ENCODE assay signal across 8 cellular contexts in the genomic region with DNA sequence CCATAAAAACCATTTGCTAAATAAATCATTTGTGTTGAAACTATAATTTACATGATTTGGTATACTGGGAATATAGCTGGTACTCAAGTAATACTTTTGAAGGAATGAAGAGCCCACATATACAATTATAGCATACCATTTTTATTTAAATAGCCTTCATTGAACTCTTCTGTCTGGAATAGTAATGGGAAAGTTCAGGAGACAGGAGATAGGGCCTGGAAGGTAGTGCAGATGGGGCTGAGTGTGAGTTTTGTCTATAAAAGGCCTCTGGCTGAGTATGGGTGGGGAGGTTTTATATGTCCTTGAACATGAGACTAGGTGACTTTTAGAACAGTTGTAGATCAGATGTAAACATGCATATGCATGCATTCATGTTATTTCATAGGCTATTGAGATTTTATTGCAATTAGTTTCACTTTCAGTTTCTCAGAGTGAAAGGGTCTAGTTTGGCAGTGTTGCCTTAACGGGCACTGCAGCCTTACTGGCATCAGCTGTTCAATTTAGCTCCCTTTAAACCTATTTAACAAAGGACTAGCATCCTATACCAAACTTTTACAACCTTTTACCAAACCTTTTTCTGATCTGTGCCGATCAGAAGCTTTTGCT. TPM values are rescaled to one million over a fixed set of nuclear protein-coding genes. Genes with fewer than 3 reads are reported as not detected.
DNase-seq lines count a peak whose midpoint lies in the region; ATAC-seq, FAIRE-seq and TF ChIP-seq lines count a peak whose summit lies in the region.

No MANE protein-coding gene starts in this region.

- H3K27me3 ChIP-seq in astrocyte (ENCODE audit: insufficient read depth, low read length) (no peaks in the 10 kb centered on the region), keratinocyte (ENCODE audit: control insufficient read depth, extremely low read depth, insufficient read depth, low read length) (no peaks in the 10 kb centered on the region)

- TF ChIP-seq CTCF in AG04449 (IDR thresholded peaks at IDR 0.05; ENCODE audit: insufficient read depth, low read length, missing control alignments) (no peak), GM12875 (IDR thresholded peaks at IDR 0.05; ENCODE audit: borderline replicate concordance, insufficient read depth, low read depth, low read length) (no peak), astrocyte (IDR thresholded peaks at IDR 0.05; ENCODE audit: insufficient read depth, low read depth, low read length) (no peak), keratinocyte (optimal IDR thresholded peaks at IDR 0.05 in 1 of 3, IDR thresholded peaks at IDR 0.05 in 1 of 3, conservative IDR thresholded peaks at IDR 0.05 in 1 of 3; ENCODE audit: extremely low read depth in 1 of 3, insufficient read depth in 2 of 3, low read length in 3 of 3) (no peak)

- H4K20me1 ChIP-seq in astrocyte (ENCODE audit: insufficient read depth, low read length) (no peaks in the 10 kb centered on the region), keratinocyte (ENCODE audit: control insufficient read depth, extremely low read depth, insufficient read depth, low read length) (no peaks in the 10 kb centered on the region)

- H3K9me3 Mint-ChIP-seq in astrocyte (ENCODE audit: unreplicated experiment), result no peaks in the 10 kb centered on the region
- no peaks in the 10 kb centered on the region for H3K9me3 Mint-ChIP-seq in stimulated activated naive CD8-positive, alpha-beta T cell treated with anti-CD3 and anti-CD28 coated beads, Interleukin-15, amount 100 ng/mL, for 72 hours

- H3K4me1 ChIP-seq in astrocyte (ENCODE audit: insufficient read depth, low read length), result no peaks in the 10 kb centered on the region
- peaks cover 5% of the 10 kb centered on the region for H3K4me1 ChIP-seq in keratinocyte (ENCODE audit: control insufficient read depth, extremely low read depth, insufficient read depth, low read length)

- H3K79me2 ChIP-seq in astrocyte (ENCODE audit: insufficient read depth, low read length), result no peaks in the 10 kb centered on the region
- H3K79me2 ChIP-seq in keratinocyte (ENCODE audit: control insufficient read depth, insufficient read depth, low read length), result no peaks in the 10 kb centered on the region

- H3K36me3 ChIP-seq in astrocyte (ENCODE audit: insufficient read depth, low read length) (no peaks in the 10 kb centered on the region), keratinocyte (ENCODE audit: control insufficient read depth in 2 of 2, extremely low read depth in 1 of 2, insufficient read depth in 2 of 2, low read length in 2 of 2) (no peaks in the 10 kb centered on the region)

- no peaks in the 10 kb centered on the region for H3K9me1 ChIP-seq in keratinocyte (ENCODE audit: control insufficient read depth, extremely low read depth, insufficient read depth, low read length)

- FAIRE-seq in astrocyte (lab: Jason Lieb, UNC) (peak; percentile 81), keratinocyte (lab: Jason Lieb, UNC) (peak; percentile 82)

- H3K9ac ChIP-seq in astrocyte (ENCODE audit: low read length), result peak overlapping the region; percentile 70
- H3K9ac ChIP-seq in keratinocyte (ENCODE audit: control insufficient read depth, extremely low read depth, insufficient read depth, low read length), result peak overlapping the region; percentile 50

- peak overlapping the region; percentile 82 for H2AFZ ChIP-seq in astrocyte (ENCODE audit: low read depth, low read length)
- H2AFZ ChIP-seq in keratinocyte (ENCODE audit: control insufficient read depth, low read length), result peak overlapping the region; percentile 90

- H3K36me3 Mint-ChIP-seq in astrocyte (ENCODE audit: low read depth, unreplicated experiment), result no peaks in the 10 kb centered on the region

- peak overlapping the region; percentile 65 for H3K4me3 Mint-ChIP-seq in astrocyte (ENCODE audit: unreplicated experiment)
- peak overlapping the region; percentile 72 to 94 for H3K4me3 Mint-ChIP-seq in stimulated activated naive CD8-positive, alpha-beta T cell treated with anti-CD3 and anti-CD28 coated beads, Interleukin-15, amount 100 ng/mL, for 72 hours

- H3K9me3 ChIP-seq in astrocyte (ENCODE audit: insufficient read depth, low read depth, low read length) (no peaks in the 10 kb centered on the region), keratinocyte (ENCODE audit: control insufficient read depth, low read depth, low read length) (no peaks in the 10 kb centered on the region)

- H3K27ac ChIP-seq in astrocyte (ENCODE audit: low read depth, low read length), result no peak overlapping the region
- peak overlapping the region; percentile 46 for H3K27ac ChIP-seq in keratinocyte (ENCODE audit: control insufficient read depth, insufficient read depth, low read length)

- CTCF ChIA-PET in AG04449 (lab: Yijun Ruan, JAX), result interaction anchor here (1.3 kb wide), 1 partner anchor 771 kb away, joined by 5 read pairs; no protein-coding TSS in a partner anchor

- H3K4me3 ChIP-seq in AG04449 (ENCODE audit: low read depth, low read length) (peak overlapping the region; percentile 39), GM12875 (ENCODE audit: low read depth, low read length) (peak overlapping the region; percentile 21), astrocyte (ENCODE audit: insufficient read depth, low read depth, low read length) (peak overlapping the region; percentile 66), keratinocyte (ENCODE audit: control insufficient read depth in 2 of 3, extremely low read depth in 1 of 3, insufficient read depth in 2 of 3, low read depth in 1 of 3, low read length in 3 of 3) (peak overlapping the region; percentile 20 to 76 (median 72))

- H3K27me3 Mint-ChIP-seq in astrocyte (ENCODE audit: low read depth, unreplicated experiment), result no peaks in the 10 kb centered on the region
- H3K27me3 Mint-ChIP-seq in stimulated activated naive CD8-positive, alpha-beta T cell treated with anti-CD3 and anti-CD28 coated beads, Interleukin-15, amount 100 ng/mL, for 72 hours, result no peaks in the 10 kb centered on the region

- dilution Hi-C loops in keratinocyte (cut with MboI; ENCODE audit: extremely low pct_ligation_motif_present, low sequenced_read_pairs), result no loop called here

- H3K4me1 Mint-ChIP-seq in astrocyte (ENCODE audit: low read depth, unreplicated experiment), result peaks cover 6% of the 10 kb centered on the region
- H3K4me1 Mint-ChIP-seq in stimulated activated naive CD8-positive, alpha-beta T cell treated with anti-CD3 and anti-CD28 coated beads, Interleukin-15, amount 100 ng/mL, for 72 hours, result peaks cover 45% of the 10 kb centered on the region

- ATAC-seq in HG02623 (IDR thresholded peaks at IDR 0.05; ENCODE audit: unreplicated experiment), result peak; percentile 86
- peak; percentile 88 for ATAC-seq in stimulated activated naive CD8-positive, alpha-beta T cell treated with anti-CD3 and anti-CD28 coated beads, Interleukin-15, amount 100 ng/mL, for 72 hours

- H3K4me2 ChIP-seq in astrocyte (ENCODE audit: low read length), result peak overlapping the region; percentile 88
- H3K4me2 ChIP-seq in keratinocyte (ENCODE audit: control insufficient read depth, extremely low read depth, insufficient read depth, low read depth, low read length), result peak overlapping the region; percentile 97

- POLR2A ChIA-PET in AG04449 (lab: Yijun Ruan, JAX), result no interaction called here

- H3K27ac Mint-ChIP-seq in astrocyte (ENCODE audit: unreplicated experiment), result peak overlapping the region; percentile 75
- H3K27ac Mint-ChIP-seq in stimulated activated naive CD8-positive, alpha-beta T cell treated with anti-CD3 and anti-CD28 coated beads, Interleukin-15, amount 100 ng/mL, for 72 hours, result peak overlapping the region; percentile 58 to 77

- no peak for DNase-seq in AG04449 (ENCODE audit: low read depth, low spot score)
- DNase-seq in NCI-H1105 treated with DMSO at 0.1 percent for 48 hours (lab: John Stamatoyannopoulos, UW), result peak; percentile 28
- DNase-seq in astrocyte (ENCODE audit: low read depth), result peak; percentile 27
- DNase-seq in keratinocyte (ENCODE audit: low read depth, low spot score), result no peak
- DNase-seq in stimulated activated naive CD8-positive, alpha-beta T cell treated with anti-CD3 and anti-CD28 coated beads, Interleukin-15, amount 100 ng/mL, for 72 hours, result no peak
- DNase-seq in activated gamma-delta T cell (lab: John Stamatoyannopoulos, UW), result no peak

RNA-seq across cellular contexts. Expression of gene CGGBP1, which starts 27.2 kb away (rescaled TPM):
- total RNA-seq in astrocyte, result 59.5 and 59.8 TPM in 2 replicates
- polyA plus RNA-seq in keratinocyte, result 25.2 to 43.3 TPM (median 43.0 TPM) in 3 replicates
- 12.6 TPM for polyA plus RNA-seq in keratinocyte (2011; ENCODE audit: low read depth)
- polyA plus RNA-seq in keratinocyte (2011; cell fraction: cytosol; rRNA removed), result 25.1 and 45.6 TPM in 2 replicates
- polyA plus RNA-seq in keratinocyte (2011; cell fraction: nucleus; rRNA removed), result 39.7 and 50.9 TPM in 2 replicates
- polyA plus RNA-seq in keratinocyte (2012; ENCODE audit: low replicate concordance), result 21.3 and 30.2 TPM in 2 replicates
- polyA minus RNA-seq in keratinocyte, result 33.6 to 51.9 TPM (median 34.6 TPM) in 3 replicates
- 21.7 TPM for polyA minus RNA-seq in keratinocyte (2011; cell fraction: cytosol; rRNA and poly(A)+ RNA removed)
- polyA minus RNA-seq in keratinocyte (2011; cell fraction: nucleus; rRNA and poly(A)+ RNA removed), result 11.8 and 21.0 TPM in 2 replicates

RNA-seq across cellular contexts. Expression of gene ZNF654, which starts 27.4 kb away (rescaled TPM):
- 18.7 and 19.1 TPM in 2 replicates for total RNA-seq in astrocyte
- 3.5 to 8.2 TPM (median 4.1 TPM) in 3 replicates for polyA plus RNA-seq in keratinocyte
- 5.3 TPM for polyA plus RNA-seq in keratinocyte (2011; ENCODE audit: low read depth)
- 3.5 and 7.1 TPM in 2 replicates for polyA plus RNA-seq in keratinocyte (2011; cell fraction: cytosol; rRNA removed)
- polyA plus RNA-seq in keratinocyte (2011; cell fraction: nucleus; rRNA removed), result 9.9 and 12.8 TPM in 2 replicates
- 5.3 and 8.6 TPM in 2 replicates for polyA plus RNA-seq in keratinocyte (2012; ENCODE audit: low replicate concordance)
- polyA minus RNA-seq in keratinocyte, result 1.3 to 10.5 TPM (median 2.9 TPM) in 3 replicates
- polyA minus RNA-seq in keratinocyte (2011; cell fraction: cytosol; rRNA and poly(A)+ RNA removed), result 3.8 TPM
- polyA minus RNA-seq in keratinocyte (2011; cell fraction: nucleus; rRNA and poly(A)+ RNA removed), result 9.0 and 18.2 TPM in 2 replicates

Comparison
In these comparisons a context has a peak if more than half of its experiments do, and no peak if none do; other contexts are left out.
1. DNase-seq: peak in NCI-H1105 treated with DMSO at 0.1 percent for 48 hours (single experiment) and astrocyte (single experiment); none in AG04449 (single experiment), keratinocyte (single experiment), stimulated activated naive CD8-positive, alpha-beta T cell treated with anti-CD3 and anti-CD28 coated beads, Interleukin-15, amount 100 ng/mL, for 72 hours (0 of 2) and activated gamma-delta T cell (single experiment).
2. H3K4me3 ChIP-seq: peak in every context shown above with its lines; median percentile 72 in keratinocyte; 66 in astrocyte; 39 in AG04449; 21 in GM12875.